10 cellular contexts compared by ENCODE assay signal in genomic region chr2:106358081-106358480, GRCh38.
DNase-seq lines count a peak whose midpoint lies in the region; ATAC-seq and TF ChIP-seq lines count a peak whose summit lies in the region.
"Had no signal": no experiment of that assay in that cellular context is flagged by ENCODE, and none has a peak within 500 bp of the region (broad histone marks: within the 10 kb centered on the region; RNA-seq: fewer than 3 reads in every experiment).

No MANE protein-coding gene starts in this region.

- H3K36me3 Mint-ChIP-seq in nephron (ENCODE audit: low read depth) (no peaks in the 10 kb centered on the region), mesothelial cell of epicardium (no peaks in the 10 kb centered on the region)
- H3K36me3 Mint-ChIP-seq: naive B cell had no signal

- H3K4me1 Mint-ChIP-seq in nephron (peaks cover 29% of the 10 kb centered on the region), mesothelial cell of epicardium (peaks cover 8% of the 10 kb centered on the region)
- H3K4me1 Mint-ChIP-seq: naive B cell had no signal

- no peaks in the 10 kb centered on the region for H3K27me3 Mint-ChIP-seq in nephron (ENCODE audit: low read depth)
- H3K27me3 Mint-ChIP-seq in mesothelial cell of epicardium (ENCODE audit: low read depth) = no peaks in the 10 kb centered on the region

- ATAC-seq in GM19043 (IDR thresholded peaks at IDR 0.05; ENCODE audit: low read depth, unreplicated experiment) = peak; percentile 85
- peak; percentile 75 for ATAC-seq in GM21737 (IDR thresholded peaks at IDR 0.05; ENCODE audit: unreplicated experiment)
- peak; percentile 91 for ATAC-seq in HG03139 (IDR thresholded peaks at IDR 0.05; ENCODE audit: unreplicated experiment)

- H3K9me3 Mint-ChIP-seq in nephron (peaks cover 7% of the 10 kb centered on the region), mesothelial cell of epicardium (peaks cover 12% of the 10 kb centered on the region)

- H3K27ac Mint-ChIP-seq in nephron (peak overlapping the region; percentile 41 to 74 (median 56)), mesothelial cell of epicardium (no peak overlapping the region)
- H3K27ac Mint-ChIP-seq: naive B cell had no signal

- no peak for TF ChIP-seq CTCF in nephron (IDR thresholded peaks at IDR 0.05; ENCODE audit: unreplicated experiment in 3 of 3)
- no peak for TF ChIP-seq CTCF in mesothelial cell of epicardium (IDR thresholded peaks at IDR 0.05; ENCODE audit: unreplicated experiment)

- DNase-seq in DMS 273 treated with DMSO at 0.1 percent for 48 hours (lab: John Stamatoyannopoulos, UW) (no peak), LoVo (ENCODE audit: low spot score) (no peak), mesothelial cell of epicardium (ENCODE audit: low spot score in 2 of 2, unreplicated experiment in 2 of 2) (no peak)
- DNase-seq in activated CD4-positive, alpha-beta T cell treated with anti-CD3 and anti-CD28 coated beads for 48 hours = no peak
- DNase-seq: naive B cell, NCI-H2107 had no signal

- H3K4me3 Mint-ChIP-seq in nephron = peak overlapping the region in 1 of 3 experiments; percentile 44
- H3K4me3 Mint-ChIP-seq in mesothelial cell of epicardium = no peak overlapping the region
- H3K4me3 Mint-ChIP-seq: naive B cell had no signal
